Comparison of ENCODE assay signal across 25 cellular contexts in genomic region chr22:40031766-40032470, GRCh38. TPM values are rescaled to one million over a fixed set of nuclear protein-coding genes. Genes with fewer than 3 reads are reported as not detected.
A peak's percentile ranks its signal among the peaks of the same experiment; 100 is the strongest.
DNase-seq lines count a peak whose midpoint lies in the region; ATAC-seq and TF ChIP-seq lines count a peak whose summit lies in the region.
"Had no signal": no experiment of that assay in that cellular context is flagged by ENCODE, and none has a peak within 500 bp of the region (broad histone marks: within the 10 kb centered on the region; RNA-seq: fewer than 3 reads in every experiment).

No MANE protein-coding gene starts in this region.

- no peak overlapping the region for H3K27ac ChIP-seq in gastroesophageal sphincter
- H3K27ac ChIP-seq in testis = no peak overlapping the region
- H3K27ac ChIP-seq: ascending aorta, neural progenitor cell, vagina had no signal

- WGBS in gastroesophageal sphincter (ENCODE audit: low coverage in 1 of 2), 2 donors = 75 to 92% methylated on average over 4 of the region's 10 CpGs
- 79% methylated on average over 10 of the region's 10 CpGs for WGBS in testis, 2 donors

- ATAC-seq in activated naive CD4-positive, alpha-beta T cell treated with anti-CD3 and anti-CD28 coated beads, Interleukin-2, amount 50 U/mL, for 72 hours = no peak
- ATAC-seq in gastroesophageal sphincter (peak; percentile 48), HG02973 (IDR thresholded peaks at IDR 0.05; ENCODE audit: unreplicated experiment) (no peak)

- H3K9me3 ChIP-seq in MG63 (no peaks in the 10 kb centered on the region), gastroesophageal sphincter (no peaks in the 10 kb centered on the region), testis (no peaks in the 10 kb centered on the region)
- H3K9me3 ChIP-seq: ascending aorta, vagina had no signal

- peak overlapping the region; percentile 23 to 29 for H3K27ac Mint-ChIP-seq in activated naive CD4-positive, alpha-beta T cell treated with anti-CD3 and anti-CD28 coated beads, Interleukin-2, amount 50 U/mL, for 72 hours
- H3K27ac Mint-ChIP-seq: CD4-positive, alpha-beta T cell; neural progenitor cell had no signal

- no peaks in the 10 kb centered on the region for H3K9me3 Mint-ChIP-seq in activated naive CD4-positive, alpha-beta T cell treated with anti-CD3 and anti-CD28 coated beads, Interleukin-2, amount 50 U/mL, for 72 hours
- H3K9me3 Mint-ChIP-seq: activated CD4-positive, alpha-beta T cell treated with anti-CD3 and anti-CD28 coated beads, Interleukin-2, amount 10 ng/mL, durations not matched to agents 7 days and 5 days; CD4-positive, alpha-beta T cell; neural progenitor cell had no signal

- TF ChIP-seq CTCF in gastroesophageal sphincter (IDR thresholded peaks at IDR 0.05) (no peak), testis (IDR thresholded peaks at IDR 0.05) (no peak)

- DNase-seq in activated naive CD4-positive, alpha-beta T cell treated with anti-CD3 and anti-CD28 coated beads, Interleukin-2, amount 50 U/mL, for 72 hours (ENCODE audit: low spot score in 2 of 2) = no peak
- DNase-seq in activated naive CD4-positive, alpha-beta T cell (lab: John Stamatoyannopoulos, UW) = no peak
- DNase-seq in MG63 = peak; percentile 7
- DNase-seq in testis = peak; percentile 41
- no peak for DNase-seq in H7
- no peak for DNase-seq in dedifferentiated amniotic fluid mesenchymal stem cell (ENCODE audit: extremely low spot score)
- DNase-seq: ACHN; activated CD4-positive, alpha-beta T cell treated with anti-CD3 and anti-CD28 coated beads, Interleukin-2, amount 10 ng/mL, durations not matched to agents 7 days and 5 days; activated CD8-positive, alpha-beta memory T cell treated with anti-CD3 and anti-CD28 coated beads, Interleukin-2, amount 50 U/mL, for 48 hours; activated gamma-delta T cell treated with Interleukin-2 at 50 U/mL for 16 hours; CD4-positive, alpha-beta T cell; effector CD4-positive, alpha-beta T cell; glutamatergic neuron; GOT3; NCI-H187; NCI-H2227 treated with DMSO at 0.1 percent for 48 hours; NCI-H774; SHP77 treated with DMSO at 0.1 percent for 48 hours; T-helper 1 cell had no signal

- H3K36me3 Mint-ChIP-seq in activated naive CD4-positive, alpha-beta T cell treated with anti-CD3 and anti-CD28 coated beads, Interleukin-2, amount 50 U/mL, for 72 hours = no peaks in the 10 kb centered on the region
- H3K36me3 Mint-ChIP-seq: neural progenitor cell had no signal

- H3K27me3 ChIP-seq in MG63 = no peaks in the 10 kb centered on the region
- peaks cover 21% of the 10 kb centered on the region for H3K27me3 ChIP-seq in gastroesophageal sphincter
- H3K27me3 ChIP-seq in testis = no peaks in the 10 kb centered on the region
- H3K27me3 ChIP-seq in H7 (ENCODE audit: control insufficient read depth, insufficient read depth, low read length) = no peaks in the 10 kb centered on the region
- H3K27me3 ChIP-seq: ascending aorta, vagina had no signal

- intact Hi-C loops in testis (cut with DNase I; ENCODE audit: low total_unique reads) = no loop called here

- no peak for TF ChIP-seq POLR2A in gastroesophageal sphincter (IDR thresholded peaks at IDR 0.05)
- no peak for TF ChIP-seq POLR2A in testis (IDR thresholded peaks at IDR 0.05)

- H3K4me3 ChIP-seq in MG63 = no peak overlapping the region
- no peak overlapping the region for H3K4me3 ChIP-seq in gastroesophageal sphincter
- no peak overlapping the region for H3K4me3 ChIP-seq in testis
- H3K4me3 ChIP-seq in H7 (ENCODE audit: insufficient read depth, low read depth, low read length) = no peak overlapping the region
- H3K4me3 ChIP-seq: ascending aorta, neural progenitor cell, vagina had no signal

- H3K36me3 ChIP-seq in MG63 (no peaks in the 10 kb centered on the region), gastroesophageal sphincter (no peaks in the 10 kb centered on the region), testis (ENCODE audit: low read depth, missing control alignments) (no peaks in the 10 kb centered on the region), H7 (replicated peaks; ENCODE audit: control insufficient read depth, insufficient read depth, low read length) (peaks cover 1% of the 10 kb centered on the region; the same call in 1 of the 2 replicates)
- H3K36me3 ChIP-seq: ascending aorta, neural progenitor cell, vagina had no signal

- TF ChIP-seq EP300 in gastroesophageal sphincter (IDR thresholded peaks at IDR 0.05) = no peak

- no peaks in the 10 kb centered on the region for H3K4me1 ChIP-seq in gastroesophageal sphincter
- no peaks in the 10 kb centered on the region for H3K4me1 ChIP-seq in testis
- H3K4me1 ChIP-seq: ascending aorta had no signal

RNA-seq across cellular contexts. Expression of gene FAM83F, which starts 37.2 kb away (rescaled TPM):
- total RNA-seq in activated naive CD4-positive, alpha-beta T cell treated with anti-CD3 and anti-CD28 coated beads, Interleukin-2, amount 50 U/mL, for 72 hours = 1 to 10 TPM; 1.1 TPM
- not detected in 2 replicates for total RNA-seq in MG63 (2014; rRNA removed; shearing (Covaris generic); ENCODE audit: low replicate concordance)
- 1 to 10 TPM in 2 of 4 donors, under 1 TPM in 2; 0.46 to 4.2 (median 0.81) TPM for total RNA-seq in gastroesophageal sphincter
- total RNA-seq in testis = 10 to 100 TPM; 30.2 to 41.1 TPM
- polyA plus RNA-seq in testis (ENCODE audit: insufficient read depth, low read depth, low replicate concordance) = 57.7 TPM
- 28.1 and 34.4 TPM in 2 replicates for total RNA-seq in H7 (2014; rRNA removed; shearing (Covaris generic))
- total RNA-seq: ascending aorta, OCI-LY7 had no signal

Comparison
In these comparisons a context has a peak if more than half of its experiments do, and no peak if none do; other contexts are left out.
1. DNase-seq: peak in MG63 (single experiment) and testis (single experiment); none in activated naive CD4-positive, alpha-beta T cell treated with anti-CD3 and anti-CD28 coated beads, Interleukin-2, amount 50 U/mL, for 72 hours (0 of 2), activated naive CD4-positive, alpha-beta T cell (0 of 4), H7 (single experiment) and dedifferentiated amniotic fluid mesenchymal stem cell (single experiment).